16 cellular contexts compared by ENCODE assay signal in the genomic region with DNA sequence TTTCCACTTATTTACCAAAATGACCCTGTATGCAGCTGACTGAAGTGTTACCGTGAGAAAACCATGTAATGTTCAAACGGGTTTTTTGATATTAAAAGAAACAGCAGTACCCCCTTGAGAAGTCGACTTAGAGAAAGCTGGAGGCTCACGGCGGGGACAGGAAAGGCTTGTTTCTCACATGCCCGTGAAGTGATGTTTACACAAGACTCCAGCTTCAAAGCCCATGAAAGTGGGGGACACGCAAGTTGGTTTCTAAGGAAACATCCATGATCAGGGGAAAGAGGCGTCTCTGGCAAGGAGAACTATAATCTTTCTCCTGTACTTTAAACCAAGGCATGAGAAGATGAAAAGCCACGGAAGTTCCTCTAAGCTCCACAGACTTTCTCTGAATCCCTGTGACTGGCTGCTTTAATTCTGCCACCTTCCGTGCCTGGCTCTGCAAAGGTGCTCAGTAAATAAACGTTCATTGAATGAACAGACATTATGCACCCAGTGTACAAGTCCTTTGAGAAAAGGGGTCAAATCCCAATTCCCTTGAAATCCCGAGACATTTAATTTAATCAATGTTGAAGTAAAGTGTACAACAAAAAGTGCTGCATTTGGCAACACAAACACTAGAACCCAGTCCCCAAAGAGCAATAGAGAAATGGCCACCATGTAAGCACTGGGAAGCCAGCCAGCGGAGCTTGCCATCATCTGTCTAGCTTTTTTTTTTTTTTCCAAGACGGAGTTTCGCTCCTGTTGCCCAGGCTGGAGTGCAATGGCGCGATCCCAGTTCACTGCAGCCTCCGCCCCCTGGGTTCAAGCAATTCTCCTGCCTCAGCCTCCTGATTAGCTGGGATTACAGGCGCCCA. TPM values are rescaled to one million over a fixed set of nuclear protein-coding genes. Genes with fewer than 3 reads are reported as not detected.
DNase-seq lines count a peak whose midpoint lies in the region; ATAC-seq and TF ChIP-seq lines count a peak whose summit lies in the region.
"Had no signal": no experiment of that assay in that cellular context is flagged by ENCODE, and none has a peak within 500 bp of the region (broad histone marks: within the 10 kb centered on the region; RNA-seq: fewer than 3 reads in every experiment).

No MANE protein-coding gene starts in this region.

- peaks cover 7% of the 10 kb centered on the region for H3K4me1 Mint-ChIP-seq in CD8-positive, alpha-beta T cell (ENCODE audit: low read depth)
- H3K4me1 Mint-ChIP-seq in naive thymus-derived CD4-positive, alpha-beta T cell = peaks cover 0 to 9% (median 2%) of the 10 kb centered on the region in 7 donors
- H3K4me1 Mint-ChIP-seq in neural progenitor cell = peaks cover 8% of the 10 kb centered on the region
- H3K4me1 Mint-ChIP-seq: activated CD4-positive, alpha-beta T cell treated with anti-CD3 and anti-CD28 coated beads, Interleukin-2, amount 10 ng/mL, durations not matched to agents 7 days and 5 days had no signal

- H2AFZ ChIP-seq in neural progenitor cell (replicated peaks) = no peak overlapping the region

- no peaks in the 10 kb centered on the region for H3K79me2 ChIP-seq in neural progenitor cell (ENCODE audit: low read depth)

- H3K36me3 ChIP-seq in CD8-positive, alpha-beta T cell (ENCODE audit: insufficient read depth, low read length) = no peaks in the 10 kb centered on the region
- H3K36me3 ChIP-seq in naive thymus-derived CD4-positive, alpha-beta T cell (ENCODE audit: control insufficient read depth in 2 of 3, insufficient read depth in 3 of 3, low read length in 3 of 3) = no peaks in the 10 kb centered on the region
- no peaks in the 10 kb centered on the region for H3K36me3 ChIP-seq in neural progenitor cell
- H3K36me3 ChIP-seq: breast epithelium, Peyer's patch had no signal

- H3K27ac Mint-ChIP-seq in CD8-positive, alpha-beta T cell = peak overlapping the region; percentile 49
- peak overlapping the region in 5 of 9 donors; percentile 7 to 67 (median 25) for H3K27ac Mint-ChIP-seq in naive thymus-derived CD4-positive, alpha-beta T cell
- no peak overlapping the region for H3K27ac Mint-ChIP-seq in neural progenitor cell
- H3K27ac Mint-ChIP-seq: activated CD4-positive, alpha-beta T cell treated with anti-CD3 and anti-CD28 coated beads, Interleukin-2, amount 10 ng/mL, durations not matched to agents 7 days and 5 days had no signal

- CTCF ChIA-PET in CD8-positive, alpha-beta T cell (lab: Charles Lee) = interaction anchor here (1.1 to 1.3 kb wide), 2 partner anchors 9 to 64 kb away, joined by 3 to 5 read pairs; no protein-coding TSS in a partner anchor
- CTCF ChIA-PET in naive thymus-derived CD4-positive, alpha-beta T cell (lab: Charles Lee) = no interaction called here

- no peaks in the 10 kb centered on the region for H3K27me3 ChIP-seq in CD8-positive, alpha-beta T cell (ENCODE audit: insufficient read depth, low read length)
- H3K27me3 ChIP-seq in naive thymus-derived CD4-positive, alpha-beta T cell (ENCODE audit: control insufficient read depth in 2 of 2, insufficient read depth in 2 of 2, low read length in 2 of 2) = no peaks in the 10 kb centered on the region
- H3K27me3 ChIP-seq in neural progenitor cell = no peaks in the 10 kb centered on the region
- H3K27me3 ChIP-seq: breast epithelium, Peyer's patch had no signal

- no peak for TF ChIP-seq CTCF in CD8-positive, alpha-beta T cell (IDR thresholded peaks at IDR 0.05)
- no peak for TF ChIP-seq CTCF in neural progenitor cell (IDR thresholded peaks at IDR 0.05)

- POLR2A ChIA-PET in CD8-positive, alpha-beta T cell (lab: Charles Lee) = no interaction called here
- POLR2A ChIA-PET in naive thymus-derived CD4-positive, alpha-beta T cell (lab: Charles Lee) = no interaction called here

- H3F3A ChIP-seq in neural progenitor cell (ENCODE audit: low read depth) = no peaks in the 10 kb centered on the region

- H3K36me3 Mint-ChIP-seq in CD8-positive, alpha-beta T cell = no peaks in the 10 kb centered on the region
- no peaks in the 10 kb centered on the region for H3K36me3 Mint-ChIP-seq in naive thymus-derived CD4-positive, alpha-beta T cell
- no peaks in the 10 kb centered on the region for H3K36me3 Mint-ChIP-seq in neural progenitor cell
- H3K36me3 Mint-ChIP-seq: activated naive CD4-positive, alpha-beta T cell treated with anti-CD3 and anti-CD28 coated beads, Interleukin-2, amount 50 U/mL, for 72 hours had no signal

- DNase-seq in CD8-positive, alpha-beta T cell = no peak
- DNase-seq in G401 (ENCODE audit: low spot score) = peak; percentile 66
- DNase-seq in NCI-H774 (lab: John Stamatoyannopoulos, UW) = peak; percentile 50
- DNase-seq in naive thymus-derived CD4-positive, alpha-beta T cell = no peak
- DNase-seq in neural progenitor cell (ENCODE audit: low spot score) = no peak
- no peak for DNase-seq in NCI-H526 (lab: John Stamatoyannopoulos, UW)
- DNase-seq: activated CD4-positive, alpha-beta T cell treated with anti-CD3 and anti-CD28 coated beads, Interleukin-2, amount 10 ng/mL, durations not matched to agents 7 days and 5 days; activated T-cell treated with anti-CD3 and anti-CD28 coated beads for 4 hours; kidney glomerular epithelial cell; occipital lobe; Peyer's patch; stimulated activated CD4-positive, alpha-beta T cell treated with anti-CD3 and anti-CD28 coated beads, Interleukin-4, amount 100 ng/mL, for 24 hours had no signal

- no peak overlapping the region for H3K4me3 Mint-ChIP-seq in CD8-positive, alpha-beta T cell
- H3K4me3 Mint-ChIP-seq in naive thymus-derived CD4-positive, alpha-beta T cell = peak overlapping the region in 1 of 10 donors; percentile 29
- no peak overlapping the region for H3K4me3 Mint-ChIP-seq in neural progenitor cell
- H3K4me3 Mint-ChIP-seq: activated CD4-positive, alpha-beta T cell treated with anti-CD3 and anti-CD28 coated beads, Interleukin-2, amount 10 ng/mL, durations not matched to agents 7 days and 5 days had no signal

- no peak for ATAC-seq in CD8-positive, alpha-beta T cell
- no peak for ATAC-seq in naive thymus-derived CD4-positive, alpha-beta T cell
- ATAC-seq in HG02885 (IDR thresholded peaks at IDR 0.05; ENCODE audit: poor library complexity, unreplicated experiment) (no peak), GM18520 (IDR thresholded peaks at IDR 0.05; ENCODE audit: unreplicated experiment) (no peak)
- ATAC-seq: activated naive CD4-positive, alpha-beta T cell treated with anti-CD3 and anti-CD28 coated beads, Interleukin-2, amount 50 U/mL, for 72 hours had no signal

- in situ Hi-C loops in G401 (cut with HindIII; ENCODE audit: low sequenced_read_pairs) = no loop called here

- no peaks in the 10 kb centered on the region for H4K20me1 ChIP-seq in neural progenitor cell (ENCODE audit: low read depth)

- no peaks in the 10 kb centered on the region for H3K4me1 ChIP-seq in CD8-positive, alpha-beta T cell (ENCODE audit: insufficient read depth, low read length)
- peaks cover 0 to 5% of the 10 kb centered on the region in 2 donors for H3K4me1 ChIP-seq in naive thymus-derived CD4-positive, alpha-beta T cell (ENCODE audit: control insufficient read depth in 2 of 2, insufficient read depth in 2 of 2, low read length in 2 of 2)
- no peaks in the 10 kb centered on the region for H3K4me1 ChIP-seq in neural progenitor cell
- H3K4me1 ChIP-seq: breast epithelium, Peyer's patch had no signal

- H3K9me3 ChIP-seq in CD8-positive, alpha-beta T cell (ENCODE audit: low read length) = no peaks in the 10 kb centered on the region
- no peaks in the 10 kb centered on the region for H3K9me3 ChIP-seq in naive thymus-derived CD4-positive, alpha-beta T cell (ENCODE audit: control insufficient read depth in 2 of 3, low read length in 3 of 3)
- no peaks in the 10 kb centered on the region for H3K9me3 ChIP-seq in neural progenitor cell (ENCODE audit: low read depth)
- H3K9me3 ChIP-seq: breast epithelium, Peyer's patch had no signal

- peaks cover 2% of the 10 kb centered on the region for H3K27me3 Mint-ChIP-seq in CD8-positive, alpha-beta T cell (ENCODE audit: low read depth)
- peaks cover 0 to 2% (median 0%) of the 10 kb centered on the region in 5 donors for H3K27me3 Mint-ChIP-seq in naive thymus-derived CD4-positive, alpha-beta T cell
- H3K27me3 Mint-ChIP-seq in neural progenitor cell (ENCODE audit: insufficient read depth, low read depth) = peaks cover 26% of the 10 kb centered on the region
- H3K27me3 Mint-ChIP-seq: activated CD4-positive, alpha-beta T cell treated with anti-CD3 and anti-CD28 coated beads, Interleukin-2, amount 10 ng/mL, durations not matched to agents 7 days and 5 days had no signal

- intact Hi-C loops in CD8-positive, alpha-beta T cell (cut with DNase I, micrococcal nuclease) = loop anchor here in 1 of 2 experiments (10.0 kb wide), 1 partner anchor 63 kb away; no protein-coding TSS in a partner anchor
- intact Hi-C loops in naive thymus-derived CD4-positive, alpha-beta T cell (cut with micrococcal nuclease) = no loop called here

- no peak overlapping the region for H3K4me2 ChIP-seq in neural progenitor cell

- H3K9me3 Mint-ChIP-seq in CD8-positive, alpha-beta T cell = no peaks in the 10 kb centered on the region
- peaks cover 0 to 3% (median 0%) of the 10 kb centered on the region in 11 donors for H3K9me3 Mint-ChIP-seq in naive thymus-derived CD4-positive, alpha-beta T cell
- H3K9me3 Mint-ChIP-seq in neural progenitor cell = peaks cover 2% of the 10 kb centered on the region
- H3K9me3 Mint-ChIP-seq: activated CD4-positive, alpha-beta T cell treated with anti-CD3 and anti-CD28 coated beads, Interleukin-2, amount 10 ng/mL, durations not matched to agents 7 days and 5 days; activated naive CD4-positive, alpha-beta T cell treated with anti-CD3 and anti-CD28 coated beads, Interleukin-2, amount 50 U/mL, for 72 hours had no signal

- no peak overlapping the region for H3K9ac ChIP-seq in neural progenitor cell

- H3K4me3 ChIP-seq in CD8-positive, alpha-beta T cell (ENCODE audit: low read depth, low read length) = no peak overlapping the region
- no peak overlapping the region for H3K4me3 ChIP-seq in naive thymus-derived CD4-positive, alpha-beta T cell (ENCODE audit: low read length)
- H3K4me3 ChIP-seq in neural progenitor cell = no peak overlapping the region
- H3K4me3 ChIP-seq: breast epithelium, Peyer's patch had no signal

- H3K27ac ChIP-seq in CD8-positive, alpha-beta T cell (ENCODE audit: low read depth, low read length) = no peak overlapping the region
- H3K27ac ChIP-seq in naive thymus-derived CD4-positive, alpha-beta T cell (ENCODE audit: low read depth, low read length) = no peak overlapping the region
- H3K27ac ChIP-seq in neural progenitor cell = no peak overlapping the region
- H3K27ac ChIP-seq: breast epithelium, Peyer's patch had no signal

RNA-seq across cellular contexts. Expression of gene AHNAK, which starts 58.7 kb away (rescaled TPM):
- total RNA-seq in CD8-positive, alpha-beta T cell = 100 to 1,000 TPM; 185 to 188 TPM
- 161 and 197 TPM in 2 replicates for total RNA-seq in G401 (2014; rRNA removed; shearing (Covaris generic))
- 100 to 1,000 TPM; 174 to 622 (median 243) TPM for total RNA-seq in naive thymus-derived CD4-positive, alpha-beta T cell
- polyA plus RNA-seq in naive thymus-derived CD4-positive, alpha-beta T cell = 1 to 10 TPM; 6.7 to 7.7 TPM
- total RNA-seq in neural progenitor cell (ENCODE audit: low replicate concordance) = 14.9 and 15.0 TPM in 2 replicates

Comparison
In these comparisons a context has a peak if more than half of its experiments do, and no peak if none do; other contexts are left out.
1. DNase-seq: peak in G401 (single experiment) and NCI-H774 (single experiment); none in CD8-positive, alpha-beta T cell (0 of 7), naive thymus-derived CD4-positive, alpha-beta T cell (0 of 9), neural progenitor cell (single experiment) and NCI-H526 (0 of 2).
2. RNA of gene AHNAK, which starts 58.7 kb away (total RNA-seq): 174 to 622 TPM in naive thymus-derived CD4-positive, alpha-beta T cell, 161 to 197 TPM in G401 and 185 to 188 TPM in CD8-positive, alpha-beta T cell; 14.9 to 15.0 TPM in neural progenitor cell; every median in the first group is over 10 times any median in the second.